10 cellular contexts compared by ENCODE assay signal in the genomic region with DNA sequence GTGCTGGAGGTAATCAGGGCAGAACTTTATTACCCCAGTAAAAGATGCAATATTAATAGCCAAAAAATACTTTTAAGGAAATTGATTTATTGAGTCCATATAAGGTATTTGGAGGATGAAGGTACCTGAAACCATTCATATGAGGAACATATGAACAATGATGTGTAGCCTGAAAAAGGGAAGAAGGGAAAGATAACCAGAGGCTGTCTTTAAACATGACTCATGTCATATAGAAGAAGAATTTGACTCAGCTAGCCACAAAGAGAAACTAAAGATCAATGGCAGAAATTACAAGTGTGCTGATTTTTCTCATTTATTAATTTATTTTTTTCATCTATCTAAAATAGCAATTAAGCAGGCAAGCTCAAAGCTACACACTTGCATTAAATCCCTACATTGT.
DNase-seq lines count a peak whose midpoint lies in the region; ATAC-seq, FAIRE-seq and TF ChIP-seq lines count a peak whose summit lies in the region.
"Had no signal": no experiment of that assay in that cellular context is flagged by ENCODE, and none has a peak within 500 bp of the region (broad histone marks: within the 10 kb centered on the region; RNA-seq: fewer than 3 reads in every experiment).

No MANE protein-coding gene starts in this region.

- H3K9me3 ChIP-seq in PC-3 (ENCODE audit: low read length) = no peaks in the 10 kb centered on the region
- H3K9me3 ChIP-seq: heart right ventricle had no signal

- H4K20me1 ChIP-seq in PC-3 (ENCODE audit: low read length) = no peaks in the 10 kb centered on the region

- no peak overlapping the region for H3K9ac ChIP-seq in PC-3 (ENCODE audit: low read length)

- H2AFZ ChIP-seq in PC-3 (ENCODE audit: low read length) = no peak overlapping the region

- no peak for TF ChIP-seq POLR2A in GM12891 (IDR thresholded peaks at IDR 0.05; ENCODE audit: low read depth, low read length)

- CTCF ChIA-PET in PC-3 (lab: Charles Lee) = no interaction called here

- H3K79me2 ChIP-seq in PC-3 (ENCODE audit: low read length) = no peaks in the 10 kb centered on the region

- no peak for DNase-seq in GM12891 (ENCODE audit: insufficient read length, low spot score)
- DNase-seq in PC-3 = peak; percentile 57
- DNase-seq in T1000 (lab: John Stamatoyannopoulos, UW) = no peak
- DNase-seq in Right ventricle myocardium inferior (ENCODE audit: missing footprints) = no peak
- no peak for DNase-seq in activated T-cell treated with anti-CD3 and anti-CD28 coated beads for 4 hours
- no peak for DNase-seq in GM19238 (ENCODE audit: insufficient read length, low spot score)
- DNase-seq: central memory CD4-positive, alpha-beta T cell; heart right ventricle had no signal

- peaks cover 33% of the 10 kb centered on the region for H3K4me1 ChIP-seq in PC-3 (ENCODE audit: insufficient read depth, low read length)

- POLR2A ChIA-PET in PC-3 (lab: Charles Lee; ENCODE audit: unreplicated experiment) = no interaction called here

- H3K4me3 ChIP-seq in PC-3 (ENCODE audit: low read length) = no peak overlapping the region
- H3K4me3 ChIP-seq: heart right ventricle had no signal

- H3K27ac ChIP-seq in PC-3 (ENCODE audit: low read length) = no peak overlapping the region
- H3K27ac ChIP-seq: heart right ventricle had no signal

- no peaks in the 10 kb centered on the region for H3K36me3 ChIP-seq in PC-3 (ENCODE audit: low read depth, low read length)
- H3K36me3 ChIP-seq: heart right ventricle had no signal

- H3F3A ChIP-seq in PC-3 (ENCODE audit: low read length, unreplicated experiment) = no peaks in the 10 kb centered on the region

- no peaks in the 10 kb centered on the region for H3K9me2 ChIP-seq in PC-3 (replicated peaks; ENCODE audit: low read length)

- intact Hi-C loops in PC-3 (cut with micrococcal nuclease) = no loop called here
- intact Hi-C loops in Right ventricle myocardium inferior (cut with DNase I) = no loop called here

- BruUV-seq in PC-3 (replicated peaks; lab: Mats Ljungman, UMichigan) = no TSS peak

- FAIRE-seq in GM12891 (lab: Jason Lieb, UNC) = peak; percentile 58

- no peak for TF ChIP-seq CTCF in PC-3 (conservative IDR thresholded peaks at IDR 0.05; ENCODE audit: low read depth, low read length)

- no peaks in the 10 kb centered on the region for H3K27me3 ChIP-seq in PC-3 (ENCODE audit: low read length)
- H3K27me3 ChIP-seq: heart right ventricle had no signal

- no peak overlapping the region for H3K4me2 ChIP-seq in PC-3 (ENCODE audit: low read length)

- peak; percentile 88 for ATAC-seq in GM19455 (IDR thresholded peaks at IDR 0.05; ENCODE audit: unreplicated experiment)
- peak; percentile 76 for ATAC-seq in HG03060 (IDR thresholded peaks at IDR 0.05; ENCODE audit: low read depth, unreplicated experiment)
- peak; percentile 30 for ATAC-seq in PC-3
- no peak for ATAC-seq in Right ventricle myocardium inferior
- ATAC-seq: heart right ventricle had no signal

TF ChIP-seq in GM12891, 5 proteins besides CTCF, POLR2A, EP300 and RAD21:
- no peak for TF ChIP-seq PAX5 (IDR thresholded peaks at IDR 0.05; ENCODE audit: insufficient read depth, low read length, severe bottlenecking)
- no peak for TF ChIP-seq POU2F2 (IDR thresholded peaks at IDR 0.05; ENCODE audit: low read depth, low read length)
- peak; percentile 67 for TF ChIP-seq SPI1 (IDR thresholded peaks at IDR 0.05; ENCODE audit: low read depth, low read length)
- TF ChIP-seq POLR2AphosphoS5 (IDR thresholded peaks at IDR 0.05; ENCODE audit: low read depth, low read length) = no peak
